ENCODE assay signal across 8 cellular contexts in the genomic region with DNA sequence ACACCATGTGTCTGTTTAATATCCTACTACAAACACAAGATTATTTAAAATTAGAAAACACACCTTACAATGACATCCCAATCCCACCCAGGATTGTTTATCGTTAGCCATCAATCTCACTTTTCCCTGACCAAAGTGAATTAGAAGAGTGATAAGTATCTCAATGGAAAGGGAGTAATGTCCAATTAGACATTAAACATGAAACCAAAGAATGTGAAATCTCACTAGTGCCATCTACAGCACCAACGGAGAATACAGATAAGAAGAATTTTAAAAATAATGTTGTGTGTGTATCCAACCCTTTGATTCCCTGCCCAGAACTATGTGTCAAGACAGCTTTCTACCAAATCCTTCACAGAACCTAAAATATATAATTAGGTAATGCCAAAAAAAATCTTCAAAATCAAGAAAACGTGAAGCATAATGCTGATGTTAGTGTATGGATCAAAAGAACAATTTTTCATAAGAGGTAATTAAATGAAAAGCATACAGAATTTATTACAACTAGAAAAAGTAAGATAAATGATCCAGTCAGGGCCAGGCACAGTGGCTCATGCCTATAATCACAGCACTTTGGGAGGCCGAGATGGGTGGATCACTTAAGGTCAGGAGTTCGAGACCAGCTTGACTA.
A peak's percentile ranks its signal among the peaks of the same experiment; 100 is the strongest.
DNase-seq lines count a peak whose midpoint lies in the region; ATAC-seq, FAIRE-seq and TF ChIP-seq lines count a peak whose summit lies in the region.

No MANE protein-coding gene starts in this region.

- no peaks in the 10 kb centered on the region for H3K79me2 ChIP-seq in PC-9 (ENCODE audit: low read depth)

- no peaks in the 10 kb centered on the region for H3F3A ChIP-seq in PC-9 (ENCODE audit: insufficient read depth, low read depth)

- H3K9me3 ChIP-seq in PC-9 (ENCODE audit: insufficient read depth, low read depth), result no peaks in the 10 kb centered on the region

- H2AFZ ChIP-seq in PC-9, result no peak overlapping the region

- no TSS peak for BruUV-seq in PC-9 (replicated peaks; lab: Mats Ljungman, UMichigan)

- H3K4me1 ChIP-seq in PC-9 (replicated peaks; ENCODE audit: insufficient read depth), result no peaks in the 10 kb centered on the region

- DNase-seq in Ammon's horn (ENCODE audit: low spot score) (peak; percentile 35), GM19239 (ENCODE audit: insufficient read length, low spot score) (no peak), PC-9 (no peak), fibroblast of the conjunctiva (ENCODE audit: low read depth) (peak; percentile 29), smooth muscle cell of the brain vasculature (ENCODE audit: low read depth, low spot score) (peak; percentile 10), activated T-cell treated with anti-CD3 and anti-CD28 coated beads for 4 hours (no peak)
- no peak for DNase-seq in activated CD4-positive, CD25-positive, alpha-beta regulatory T cell treated with anti-CD3 and anti-CD28 coated beads, Interleukin-2, amount 50 U/mL, for 72 hours

- CTCF ChIA-PET in PC-9 (lab: Charles Lee), result interaction anchor here (0.6 kb wide), 1 partner anchor 703 kb away, joined by 3 read pairs; no protein-coding TSS in a partner anchor

- no peak overlapping the region for H3K27ac ChIP-seq in PC-9

- POLR2A ChIA-PET in PC-9 (lab: Charles Lee; ENCODE audit: unreplicated experiment), result interaction anchor here (0.6 to 0.7 kb wide), 2 partner anchors 389 to 1021 kb away, joined by 3 to 10 read pairs; no protein-coding TSS in a partner anchor

- no peak for ATAC-seq in HG03280 (IDR thresholded peaks at IDR 0.05; ENCODE audit: unreplicated experiment)

- no peaks in the 10 kb centered on the region for H3K27me3 ChIP-seq in PC-9 (ENCODE audit: insufficient read depth, low read depth)

- no peak overlapping the region for H3K4me3 ChIP-seq in PC-9

- H3K36me3 ChIP-seq in PC-9 (ENCODE audit: low read depth), result no peaks in the 10 kb centered on the region

- no peak overlapping the region for H3K4me2 ChIP-seq in PC-9

- TF ChIP-seq CTCF in PC-9 (conservative IDR thresholded peaks at IDR 0.05), result peak; percentile 73

- FAIRE-seq in GM19239 (lab: Jason Lieb, UNC), result peak; percentile 65

- intact Hi-C loops in PC-9 (cut with micrococcal nuclease; ENCODE audit: unreplicated experiment), result loop anchor here (5.0 kb wide), 1 partner anchor 649 kb away; no protein-coding TSS in a partner anchor

- H3K9me2 ChIP-seq in PC-9 (ENCODE audit: insufficient read depth), result no peaks in the 10 kb centered on the region

- H4K20me1 ChIP-seq in PC-9 (ENCODE audit: insufficient read depth), result no peaks in the 10 kb centered on the region

Comparison
In these comparisons a context has a peak if more than half of its experiments do, and no peak if none do; other contexts are left out.
1. DNase-seq: peak in Ammon's horn (single experiment), fibroblast of the conjunctiva (single experiment) and smooth muscle cell of the brain vasculature (single experiment); none in GM19239 (single experiment), PC-9 (0 of 2), activated CD4-positive, CD25-positive, alpha-beta regulatory T cell treated with anti-CD3 and anti-CD28 coated beads, Interleukin-2, amount 50 U/mL, for 72 hours (single experiment) and activated T-cell treated with anti-CD3 and anti-CD28 coated beads for 4 hours (single experiment).